ENCODE assay signal across 1 cellular context in genomic region chr9:123260340-123260739, GRCh38.
TF ChIP-seq lines count a peak whose summit lies in the region.

No MANE protein-coding gene starts in this region.

TF ChIP-seq in GM12878, 131 proteins besides CTCF, POLR2A, EP300 and RAD21:
- TF ChIP-seq REST (IDR thresholded peaks at IDR 0.05; ENCODE audit: low read depth, low read length) = no peak
- TF ChIP-seq NR2C2 (IDR thresholded peaks at IDR 0.05; ENCODE audit: borderline replicate concordance, control insufficient read depth, insufficient read length, low read depth) = no peak
- TF ChIP-seq YBX1 (IDR thresholded peaks at IDR 0.05) = no peak
- no peak for TF ChIP-seq MAX (IDR thresholded peaks at IDR 0.05; ENCODE audit: low read depth, low read length)
- TF ChIP-seq NBN (IDR thresholded peaks at IDR 0.05) = no peak
- TF ChIP-seq SMAD1 (IDR thresholded peaks at IDR 0.05; ENCODE audit: low read depth, partially characterized antibody) = no peak
- no peak for TF ChIP-seq CBX3 (IDR thresholded peaks at IDR 0.05; ENCODE audit: borderline replicate concordance, low read depth)
- TF ChIP-seq IKZF2 (IDR thresholded peaks at IDR 0.05) = no peak
- no peak for TF ChIP-seq BCL11A (IDR thresholded peaks at IDR 0.05; ENCODE audit: low read depth, low read length)
- TF ChIP-seq KAT2A (conservative IDR thresholded peaks at IDR 0.05; ENCODE audit: control insufficient read depth, low read depth, low read length) = no peak
- TF ChIP-seq NKRF (conservative IDR thresholded peaks at IDR 0.05) = no peak
- no peak for TF ChIP-seq CREM (IDR thresholded peaks at IDR 0.05; ENCODE audit: low read depth)
- TF ChIP-seq EGR1 (IDR thresholded peaks at IDR 0.05; ENCODE audit: borderline replicate concordance in 1 of 2, low read depth in 2 of 2, low read length in 2 of 2) = no peak
- TF ChIP-seq JUNB (IDR thresholded peaks at IDR 0.05) = no peak
- TF ChIP-seq RELB (IDR thresholded peaks at IDR 0.05; ENCODE audit: low read depth) = no peak
- no peak for TF ChIP-seq ATF3 (IDR thresholded peaks at IDR 0.05; ENCODE audit: borderline replicate concordance, extremely low read depth, low read depth, low read length)
- no peak for TF ChIP-seq ESRRA (IDR thresholded peaks at IDR 0.05; ENCODE audit: low read length)
- TF ChIP-seq NFXL1 (IDR thresholded peaks at IDR 0.05; ENCODE audit: borderline replicate concordance) = no peak
TF ChIP-seq in GM12878: peak in this region for 0.
